Comparison of ENCODE assay signal across 21 cellular contexts in genomic region chr7:12653127-12653917, GRCh38. TPM values are rescaled to one million over a fixed set of nuclear protein-coding genes. Genes with fewer than 3 reads are reported as not detected.
DNase-seq lines count a peak whose midpoint lies in the region; ATAC-seq and TF ChIP-seq lines count a peak whose summit lies in the region.
"Had no signal": no experiment of that assay in that cellular context is flagged by ENCODE, and none has a peak within 500 bp of the region (broad histone marks: within the 10 kb centered on the region; RNA-seq: fewer than 3 reads in every experiment).

No MANE protein-coding gene starts in this region.

- H3K4me3 ChIP-seq in skeletal muscle satellite cell (ENCODE audit: low read length) (no peak overlapping the region), SJCRH30 (no peak overlapping the region)

- CTCF ChIA-PET in RWPE1 (lab: Yijun Ruan, JAX) = interaction anchor here (1.2 kb wide), 1 partner anchor 100 kb away, joined by 3 read pairs; no protein-coding TSS in a partner anchor

- no peaks in the 10 kb centered on the region for H3K9me3 ChIP-seq in skeletal muscle satellite cell (replicated peaks; ENCODE audit: low read length)
- H3K9me3 ChIP-seq in SJCRH30 (replicated peaks) = no peaks in the 10 kb centered on the region
- H3K9me3 ChIP-seq: BE2C had no signal

- peak; percentile 27 for DNase-seq in DMS 273 (lab: John Stamatoyannopoulos, UW; ENCODE audit: unreplicated experiment)
- DNase-seq in DMS 273 treated with DMSO at 0.1 percent for 48 hours (lab: John Stamatoyannopoulos, UW) = no peak
- peak; percentile 37 for DNase-seq in RWPE1 (ENCODE audit: low spot score)
- DNase-seq in fibroblast of gingiva (ENCODE audit: low read depth) = peak; percentile 24
- no peak for DNase-seq in SJCRH30
- DNase-seq in mesenteric fat pad (ENCODE audit: low spot score) = no peak
- DNase-seq: activated CD4-positive, alpha-beta T cell treated with anti-CD3 and anti-CD28 coated beads, Interleukin-2, amount 50 U/mL, for 48 hours; amygdala; BE2C; cerebellar nuclear complex; effector memory CD8-positive, alpha-beta T cell; hypothalamus; NCI-H2029 treated with DMSO at 0.1 percent for 48 hours; NCI-H526; SHP77 treated with DMSO at 0.1 percent for 48 hours; T-helper 17 cell; WERI-Rb-1 had no signal

- H3K9ac ChIP-seq in skeletal muscle satellite cell (ENCODE audit: low read depth, low read length) = no peak overlapping the region

- no peak for ATAC-seq in HG02884 (IDR thresholded peaks at IDR 0.05; ENCODE audit: unreplicated experiment)
- ATAC-seq: effector memory CD8-positive, alpha-beta T cell; T-helper 17 cell had no signal

- POLR2A ChIA-PET in RWPE1 (lab: Yijun Ruan, JAX; ENCODE audit: low non-redundant PET) = no interaction called here

- no peak for TF ChIP-seq CTCF in RWPE1 (conservative IDR thresholded peaks at IDR 0.05; ENCODE audit: low read depth)

- H3K27me3 ChIP-seq in skeletal muscle satellite cell (ENCODE audit: control insufficient read depth, insufficient read depth, low read length) = no peaks in the 10 kb centered on the region
- H3K27me3 ChIP-seq in SJCRH30 = no peaks in the 10 kb centered on the region

- H3K4me2 ChIP-seq in skeletal muscle satellite cell (ENCODE audit: low read length) = peak overlapping the region; percentile 26

- peaks cover 22% of the 10 kb centered on the region for H3K4me1 ChIP-seq in skeletal muscle satellite cell (ENCODE audit: control insufficient read depth, insufficient read depth, low read length)
- 0 out of 2 replicates have a peak, but pooled peaks cover 5% of the 10 kb centered on the region for H3K4me1 ChIP-seq in SJCRH30
- H3K4me1 ChIP-seq: BE2C had no signal

- no peaks in the 10 kb centered on the region for H3K36me3 ChIP-seq in skeletal muscle satellite cell (ENCODE audit: insufficient read depth, low read length)
- H3K36me3 ChIP-seq in SJCRH30 = no peaks in the 10 kb centered on the region
- H3K36me3 ChIP-seq: BE2C, WERI-Rb-1 had no signal

- no peak overlapping the region for H3K27ac ChIP-seq in RWPE1
- no peak overlapping the region for H3K27ac ChIP-seq in SJCRH30
- H3K27ac ChIP-seq: 22Rv1, HL-60, WERI-Rb-1 had no signal

RNA-seq across cellular contexts. Expression of gene ARL4A, which starts 34.1 kb away (rescaled TPM):
- 22.9 and 31.4 TPM in 2 replicates for total RNA-seq in skeletal muscle satellite cell (2012; rRNA removed)
- 0.81 and 1.5 TPM in 2 replicates for total RNA-seq in SJCRH30 (2014; rRNA removed; shearing (Covaris generic))
- 34.9 TPM for total RNA-seq in mesenteric fat pad

Comparison
In these comparisons a context has a peak if more than half of its experiments do, and no peak if none do; other contexts are left out.
1. DNase-seq: peak in DMS 273 (single experiment), RWPE1 (single experiment) and fibroblast of gingiva (single experiment); none in DMS 273 treated with DMSO at 0.1 percent for 48 hours (single experiment), SJCRH30 (0 of 2) and mesenteric fat pad (single experiment).
2. RNA of gene ARL4A, which starts 34.1 kb away (total RNA-seq): 34.9 TPM in mesenteric fat pad (single experiment); 0.81 to 1.5 TPM in SJCRH30; every median in the first group is over 10 times any median in the second.